In the genomic region with DNA sequence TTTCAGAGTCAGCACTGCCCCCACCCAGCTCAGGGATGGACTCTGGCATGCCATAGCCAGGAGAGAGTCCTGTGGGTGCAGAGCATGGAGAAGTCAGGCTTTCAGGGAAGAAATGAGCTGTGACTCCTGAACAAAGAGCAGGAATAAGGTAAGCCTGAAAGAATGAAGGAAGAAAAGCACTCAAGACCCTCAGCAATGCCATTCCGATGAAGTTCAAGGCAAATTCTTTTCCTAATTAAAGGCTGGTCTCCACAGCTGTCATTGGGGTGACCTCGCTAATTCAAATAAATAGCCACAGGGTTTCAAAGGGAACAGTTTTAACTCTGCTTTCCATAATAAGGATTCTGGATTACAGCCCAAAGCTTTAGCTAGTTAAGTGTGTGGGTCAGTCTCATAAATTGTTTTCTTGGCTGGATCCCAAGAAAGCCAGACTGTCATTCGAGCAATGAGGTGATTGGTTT, we compare ENCODE assay signal across 12 cellular contexts. TPM values are rescaled to one million over a fixed set of nuclear protein-coding genes. Genes with fewer than 3 reads are reported as not detected.
A peak's percentile ranks its signal among the peaks of the same experiment; 100 is the strongest.
DNase-seq lines count a peak whose midpoint lies in the region; ATAC-seq, FAIRE-seq and TF ChIP-seq lines count a peak whose summit lies in the region.
"Had no signal": no experiment of that assay in that cellular context is flagged by ENCODE, and none has a peak within 500 bp of the region (broad histone marks: within the 10 kb centered on the region; RNA-seq: fewer than 3 reads in every experiment).

No MANE protein-coding gene starts in this region.

- H3K9me3 ChIP-seq in adrenal gland (replicated peaks in 1 of 3) (no peaks in the 10 kb centered on the region), WERI-Rb-1 (ENCODE audit: severe bottlenecking) (no peaks in the 10 kb centered on the region), pancreas (no peaks in the 10 kb centered on the region)

- POLR2A ChIA-PET in HEK293T (lab: Yijun Ruan, JAX) = interaction anchor here (1.5 kb wide), 2 partner anchors 19 to 104 kb away, joined by 4 to 5 read pairs; a partner anchor contains a TSS

- DNase-seq in HEK293T (ENCODE audit: extremely low spot score) = no peak
- peak in 1 of 7 donors; percentile 19 for DNase-seq in adrenal gland
- DNase-seq in left kidney (ENCODE audit: low read depth, low spot score) = peak; percentile 74
- DNase-seq in WERI-Rb-1 = no peak
- DNase-seq in pancreas = no peak
- no peak for DNase-seq in AG08396 (ENCODE audit: low spot score)
- DNase-seq: activated T-cell treated with anti-CD3 and anti-CD28 coated beads, Interleukin-2, amount 50 U/mL, for 24 hours; NCI-H1694 treated with DMSO at 0.1 percent for 48 hours; stimulated activated naive CD4-positive, alpha-beta T cell had no signal

- H3K4me3 ChIP-seq in adrenal gland (no peak overlapping the region), WERI-Rb-1 (ENCODE audit: low read depth, low read length) (no peak overlapping the region), pancreas (no peak overlapping the region)

- CTCF ChIA-PET in HEK293T (lab: Yijun Ruan, JAX) = interaction anchor here (0.6 kb wide), 2 partner anchors 18 to 63 kb away, joined by 3 to 4 read pairs; no protein-coding TSS in a partner anchor

- peaks cover 52 to 96% of the 10 kb centered on the region in 2 donors for H3K4me1 ChIP-seq in adrenal gland (replicated peaks in 1 of 2)
- H3K4me1 ChIP-seq in pancreas = peaks cover 6 to 13% (median 6%) of the 10 kb centered on the region in 3 donors

- 19 to 34% (median 25%) methylated on average over 3 of the region's 3 CpGs for WGBS in adrenal gland, 4 donors
- WGBS in pancreas, 2 donors = 49 to 57% methylated on average over 3 of the region's 3 CpGs

- TF ChIP-seq CTCF in adrenal gland (IDR thresholded peaks at IDR 0.05) = no peak
- TF ChIP-seq CTCF in WERI-Rb-1 (IDR thresholded peaks at IDR 0.05; ENCODE audit: low read depth, low read length) = no peak
- TF ChIP-seq CTCF in pancreas (IDR thresholded peaks at IDR 0.05) = no peak

- ATAC-seq in pancreas = no peak
- ATAC-seq in GM18861 (IDR thresholded peaks at IDR 0.05; ENCODE audit: unreplicated experiment) = no peak

- peak; percentile 97 for FAIRE-seq in A204.1 (lab: Jason Lieb, UNC)
- FAIRE-seq in pancreas (lab: Jason Lieb, UNC) = no peak

- intact Hi-C loops in adrenal gland (cut with DNase I) = no loop called here
- intact Hi-C loops in pancreas (cut with DNase I) = no loop called here

- no peaks in the 10 kb centered on the region for H3K36me3 ChIP-seq in adrenal gland (replicated peaks in 1 of 2)
- no peaks in the 10 kb centered on the region for H3K36me3 ChIP-seq in WERI-Rb-1
- no peaks in the 10 kb centered on the region for H3K36me3 ChIP-seq in pancreas

- H3K27ac ChIP-seq in adrenal gland = peak overlapping the region in 4 of 5 donors; percentile 45 to 81 (median 64)
- no peak overlapping the region for H3K27ac ChIP-seq in WERI-Rb-1
- no peak overlapping the region for H3K27ac ChIP-seq in pancreas
- H3K27ac ChIP-seq: HL-60 had no signal

- TF ChIP-seq POLR2A in adrenal gland (IDR thresholded peaks at IDR 0.05) = no peak

- H3K27me3 ChIP-seq in adrenal gland (no peaks in the 10 kb centered on the region), WERI-Rb-1 (ENCODE audit: insufficient read depth, low read depth, severe bottlenecking) (no peaks in the 10 kb centered on the region), pancreas (no peaks in the 10 kb centered on the region)

TF ChIP-seq in HEK293T, 16 proteins besides CTCF, POLR2A, EP300 and RAD21:
- TF ChIP-seq FOXM1 (IDR thresholded peaks at IDR 0.05; ENCODE audit: borderline replicate concordance) = no peak
- TF ChIP-seq, protein P1, sequence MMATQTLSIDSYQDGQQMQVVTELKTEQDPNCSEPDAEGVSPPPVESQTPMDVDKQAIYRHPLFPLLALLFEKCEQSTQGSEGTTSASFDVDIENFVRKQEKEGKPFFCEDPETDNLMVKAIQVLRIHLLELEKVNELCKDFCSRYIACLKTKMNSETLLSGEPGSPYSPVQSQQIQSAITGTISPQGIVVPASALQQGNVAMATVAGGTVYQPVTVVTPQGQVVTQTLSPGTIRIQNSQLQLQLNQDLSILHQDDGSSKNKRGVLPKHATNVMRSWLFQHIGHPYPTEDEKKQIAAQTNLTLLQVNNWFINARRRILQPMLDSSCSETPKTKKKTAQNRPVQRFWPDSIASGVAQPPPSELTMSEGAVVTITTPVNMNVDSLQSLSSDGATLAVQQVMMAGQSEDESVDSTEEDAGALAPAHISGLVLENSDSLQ (IDR thresholded peaks at IDR 0.05) = 0 out of 2 replicates have a peak, but pooled peaks have one; percentile 25
TF ChIP-seq in HEK293T: peak in this region for 1.

RNA-seq across cellular contexts. Expression of a gene that starts 31.7 kb away (rescaled TPM):
- total RNA-seq in adrenal gland = 100 to 1,000 TPM in 1 of 8 donors, 10 to 100 TPM in 7; 51.1 to 437 (median 77.9) TPM
- 10 to 100 TPM; 41.6 to 64.8 (median 46.5) TPM for polyA plus RNA-seq in adrenal gland
- 10 to 100 TPM; 20.3 to 28.2 (median 22.2) TPM for total RNA-seq in pancreas
- polyA plus RNA-seq in pancreas = 10 to 100 TPM; 21.7 to 26.2 TPM

RNA-seq across cellular contexts. Expression of a gene that starts 32.2 kb away (rescaled TPM):
- 1 to 10 TPM in 7 of 8 donors, under 1 TPM in 1; 0.17 to 9.1 (median 3.4) TPM for total RNA-seq in adrenal gland
- polyA plus RNA-seq in adrenal gland = 10 to 100 TPM in 1 of 3 donors, 1 to 10 TPM in 2; 3.2 to 21.3 (median 7.9) TPM
- 1 to 10 TPM; 2.1 to 5.3 (median 2.7) TPM for total RNA-seq in pancreas
- polyA plus RNA-seq in pancreas = 10 to 100 TPM; 10.7 to 19.3 TPM

Comparison
In these comparisons a context has a peak if more than half of its experiments do, and no peak if none do; other contexts are left out.
1. H3K27ac ChIP-seq: peak in adrenal gland (4 of 5); none in WERI-Rb-1 (single experiment) and pancreas (0 of 4).